Comparison of ENCODE assay signal across 16 cellular contexts in the genomic region with DNA sequence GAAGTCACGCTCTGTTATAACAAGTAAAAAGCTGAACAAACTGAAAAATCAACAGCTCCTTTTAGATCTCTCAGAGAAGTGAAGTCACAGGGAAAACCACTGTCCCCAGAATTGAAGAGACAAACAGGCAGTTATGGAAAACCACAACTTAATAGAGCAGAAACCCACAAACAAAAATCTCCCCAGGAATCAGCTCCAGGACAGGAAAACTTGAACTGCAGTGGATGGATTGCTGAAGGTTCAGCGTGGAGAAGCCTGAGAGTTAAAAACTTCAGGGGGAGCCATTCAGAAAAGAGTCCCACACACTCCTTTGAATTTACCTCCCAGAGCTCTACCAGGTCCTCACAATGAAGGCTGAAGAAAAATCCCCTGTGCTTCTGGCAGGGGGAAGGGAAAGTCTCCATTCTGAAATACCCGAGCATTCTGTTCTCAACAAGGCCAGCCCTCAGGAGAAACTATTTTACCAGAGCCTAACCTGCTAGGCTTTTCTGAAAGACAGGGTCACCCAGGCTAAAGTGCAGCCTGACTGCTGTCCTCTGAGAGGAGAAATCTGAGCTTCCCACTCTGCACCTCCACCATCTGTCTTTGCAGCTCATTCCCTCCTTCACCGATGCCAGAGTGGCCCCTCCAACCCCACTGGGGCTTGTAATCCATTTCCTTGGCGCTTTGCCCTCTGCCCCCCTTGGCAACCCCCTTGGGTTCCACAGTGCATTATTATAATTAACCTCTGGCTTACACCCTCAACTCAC.
DNase-seq lines count a peak whose midpoint lies in the region; ATAC-seq and TF ChIP-seq lines count a peak whose summit lies in the region.
"Had no signal": no experiment of that assay in that cellular context is flagged by ENCODE, and none has a peak within 500 bp of the region (broad histone marks: within the 10 kb centered on the region; RNA-seq: fewer than 3 reads in every experiment).

No MANE protein-coding gene starts in this region.

- peak overlapping the region in 2 of 3 donors; percentile 3 to 4 for H3K27ac ChIP-seq in right lobe of liver
- H3K27ac ChIP-seq in OCI-LY7 (ENCODE audit: low read depth, low read length, poor library complexity, severe bottlenecking): no peak overlapping the region
- H3K27ac ChIP-seq in psoas muscle: no peak overlapping the region
- H3K27ac ChIP-seq: KMS-11, upper lobe of right lung had no signal

- CTCF ChIA-PET in WTC11 (lab: Charles Lee): interaction anchor here (1.3 kb wide), 1 partner anchor 151 kb away, joined by 3 read pairs; no protein-coding TSS in a partner anchor
- CTCF ChIA-PET in OCI-LY7 (lab: Charles Lee; ENCODE audit: unreplicated experiment): no interaction called here

- intact Hi-C loops in right lobe of liver (cut with DNase I) (no loop called here), OCI-LY7 (cut with micrococcal nuclease; ENCODE audit: unreplicated experiment) (no loop called here), psoas muscle (cut with DNase I) (no loop called here)

- no peaks in the 10 kb centered on the region for H3K79me2 ChIP-seq in OCI-LY7 (ENCODE audit: insufficient read depth, low read depth, low read length)

- 54% methylated on average over 5 of the region's 5 CpGs for WGBS in right lobe of liver (ENCODE audit: insufficient coverage, low coverage, low lambda C conversion rate, missing lambda C conversion rate)
- WGBS in psoas muscle, 3 donors: 40 to 63% (median 48%) methylated on average over 5 of the region's 5 CpGs

- no peaks in the 10 kb centered on the region for H3K36me3 Mint-ChIP-seq in WTC11

- H3K27me3 ChIP-seq in right lobe of liver: no peaks in the 10 kb centered on the region
- H3K27me3 ChIP-seq in psoas muscle (ENCODE audit: insufficient read depth in 3 of 3, low read length in 2 of 3): peaks cover 0 to 4% (median 0%) of the 10 kb centered on the region in 3 donors
- H3K27me3 ChIP-seq: upper lobe of right lung had no signal

- DNase-seq in DMS79 treated with DMSO at 0.1 percent for 48 hours (lab: John Stamatoyannopoulos, UW) (peak; percentile 82), NCI-H1092 (lab: John Stamatoyannopoulos, UW) (peak; percentile 79), WTC11 (ENCODE audit: low spot score) (no peak), right lobe of liver (no peak), middle frontal gyrus (ENCODE audit: extremely low spot score, low spot score) (no peak), OCI-LY7 (ENCODE audit: low spot score) (no peak), psoas muscle (no peak)
- DNase-seq: central memory CD4-positive, alpha-beta T cell; kidney; NCI-H1930; stimulated activated CD4-positive, alpha-beta T cell treated with anti-CD3 and anti-CD28 coated beads, Interleukin-4, amount 100 ng/mL, for 1 hour; upper lobe of right lung had no signal

- H3K9me3 Mint-ChIP-seq in WTC11: peaks cover 10% of the 10 kb centered on the region

- H3K9me2 ChIP-seq in OCI-LY7 (ENCODE audit: insufficient read depth, low read length): no peaks in the 10 kb centered on the region

- peaks cover 6% of the 10 kb centered on the region for H3K4me1 Mint-ChIP-seq in WTC11

- no TSS peak for BruUV-seq in OCI-LY7 (replicated peaks; lab: Mats Ljungman, UMichigan)

- ATAC-seq in WTC11: no peak; the same call in 1 of the 2 replicates
- ATAC-seq in right lobe of liver: peak in 2 of 4 donors; percentile 27 to 43
- ATAC-seq in HG03139 (IDR thresholded peaks at IDR 0.05; ENCODE audit: unreplicated experiment): no peak
- ATAC-seq in psoas muscle: no peak
- ATAC-seq: SK-N-SH treated with all-trans-retinoic acid at 6 μM for 48 hours, upper lobe of right lung had no signal

- no peak for TF ChIP-seq POLR2A in right lobe of liver (IDR thresholded peaks at IDR 0.05)

- POLR2A ChIA-PET in WTC11 (lab: Charles Lee): interaction anchor here (0.5 to 0.7 kb wide), 2 partner anchors 121 to 804 kb away, joined by 3 to 5 read pairs; no protein-coding TSS in a partner anchor
- POLR2A ChIA-PET in OCI-LY7 (lab: Charles Lee): interaction anchor here (1.7 kb wide), 1 partner anchor 12 kb away, joined by 4 read pairs; no protein-coding TSS in a partner anchor

- H3K9me3 ChIP-seq in right lobe of liver (no peaks in the 10 kb centered on the region), OCI-LY7 (ENCODE audit: low read length) (0 out of 2 replicates have a peak, but pooled peaks cover 4% of the 10 kb centered on the region), psoas muscle (no peaks in the 10 kb centered on the region)
- H3K9me3 ChIP-seq: upper lobe of right lung had no signal

- H3K36me3 ChIP-seq in right lobe of liver (no peaks in the 10 kb centered on the region), OCI-LY7 (ENCODE audit: insufficient read depth, low read length) (no peaks in the 10 kb centered on the region), psoas muscle (ENCODE audit: insufficient read depth in 1 of 2, low read depth in 1 of 2) (no peaks in the 10 kb centered on the region)
- H3K36me3 ChIP-seq: upper lobe of right lung had no signal

- H3K4me1 ChIP-seq in right lobe of liver (peaks cover 0 to 37% (median 11%) of the 10 kb centered on the region in 4 donors), OCI-LY7 (ENCODE audit: insufficient read depth, low read length, poor library complexity, severe bottlenecking) (no peaks in the 10 kb centered on the region), psoas muscle (no peaks in the 10 kb centered on the region)

- H3K4me2 ChIP-seq in OCI-LY7 (ENCODE audit: low read length): no peak overlapping the region
- H3K4me2 ChIP-seq: KMS-11 had no signal

- H4K20me1 ChIP-seq in OCI-LY7 (ENCODE audit: insufficient read depth, low read length): no peaks in the 10 kb centered on the region

- no peak for TF ChIP-seq CTCF in WTC11 (IDR thresholded peaks at IDR 0.05)
- no peak for TF ChIP-seq CTCF in right lobe of liver (IDR thresholded peaks at IDR 0.05)
- TF ChIP-seq CTCF in OCI-LY7 (conservative IDR thresholded peaks at IDR 0.05; ENCODE audit: low read length): no peak
- no peak for TF ChIP-seq CTCF in psoas muscle (IDR thresholded peaks at IDR 0.05)

- H2AFZ ChIP-seq in OCI-LY7 (ENCODE audit: low read length): no peak overlapping the region

- H3K27me3 Mint-ChIP-seq in WTC11 (ENCODE audit: low read depth): no peaks in the 10 kb centered on the region; the same call in 1 of the 2 replicates

- H3K4me3 Mint-ChIP-seq in WTC11: no peak overlapping the region
- H3K4me3 Mint-ChIP-seq: activated naive CD8-positive, alpha-beta T cell had no signal

- H3K4me3 ChIP-seq in right lobe of liver (no peak overlapping the region), OCI-LY7 (ENCODE audit: low read depth, low read length, poor library complexity, severe bottlenecking) (no peak overlapping the region), psoas muscle (no peak overlapping the region)
- H3K4me3 ChIP-seq: upper lobe of right lung had no signal

- H3K27ac Mint-ChIP-seq in WTC11: peak overlapping the region; percentile 24; the same call in 1 of the 2 replicates

TF ChIP-seq in WTC11, 78 proteins besides CTCF, POLR2A, EP300 and RAD21 (continues in another document):
- TF ChIP-seq, protein P1, sequence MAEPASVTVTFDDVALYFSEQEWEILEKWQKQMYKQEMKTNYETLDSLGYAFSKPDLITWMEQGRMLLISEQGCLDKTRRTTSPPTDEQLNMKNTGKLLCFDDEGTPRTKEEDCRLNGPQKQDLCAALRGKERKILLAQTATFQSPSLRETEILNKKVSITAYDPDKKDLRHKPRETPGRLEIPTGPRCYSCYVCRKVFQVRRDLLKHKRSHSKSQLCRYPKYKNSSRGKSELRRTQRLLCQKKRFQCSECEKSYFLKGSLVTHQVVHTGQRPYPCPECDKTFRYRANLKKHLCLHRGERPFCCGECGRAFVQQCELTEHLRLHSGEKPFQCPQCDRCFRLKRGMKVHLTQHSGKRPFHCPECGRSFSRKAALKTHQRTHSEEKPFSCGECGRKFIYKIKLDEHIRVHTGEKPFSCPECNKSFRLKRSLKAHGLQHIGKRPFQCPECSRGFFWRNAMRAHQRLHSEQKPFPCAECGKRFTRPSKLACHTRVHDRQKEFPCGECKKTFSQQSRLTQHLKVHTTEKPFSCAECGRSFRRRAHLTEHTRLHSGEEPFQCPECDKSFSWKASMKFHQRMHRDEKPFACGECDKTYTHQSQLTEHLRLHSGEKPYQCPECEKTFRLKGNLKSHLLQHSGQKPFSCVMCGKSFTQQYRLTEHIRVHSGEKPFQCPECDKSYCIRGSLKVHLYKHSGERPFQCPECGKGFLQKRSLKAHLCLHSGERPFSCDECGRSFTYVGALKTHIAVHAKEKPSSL (CRISPR knock-in tag; conservative IDR thresholded peaks at IDR 0.05): no peak
- no peak for TF ChIP-seq NR1H2 (CRISPR knock-in tag; IDR thresholded peaks at IDR 0.05)
- no peak for TF ChIP-seq ZNF423 (CRISPR knock-in tag; IDR thresholded peaks at IDR 0.05)
- TF ChIP-seq, protein P2, sequence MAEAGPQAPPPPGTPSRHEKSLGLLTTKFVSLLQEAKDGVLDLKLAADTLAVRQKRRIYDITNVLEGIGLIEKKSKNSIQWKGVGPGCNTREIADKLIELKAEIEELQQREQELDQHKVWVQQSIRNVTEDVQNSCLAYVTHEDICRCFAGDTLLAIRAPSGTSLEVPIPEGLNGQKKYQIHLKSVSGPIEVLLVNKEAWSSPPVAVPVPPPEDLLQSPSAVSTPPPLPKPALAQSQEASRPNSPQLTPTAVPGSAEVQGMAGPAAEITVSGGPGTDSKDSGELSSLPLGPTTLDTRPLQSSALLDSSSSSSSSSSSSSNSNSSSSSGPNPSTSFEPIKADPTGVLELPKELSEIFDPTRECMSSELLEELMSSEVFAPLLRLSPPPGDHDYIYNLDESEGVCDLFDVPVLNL (CRISPR knock-in tag; IDR thresholded peaks at IDR 0.05; ENCODE audit: borderline replicate concordance, low read depth): no peak

Comparison
In these comparisons a context has a peak if more than half of its experiments do, and no peak if none do; other contexts are left out.
1. DNase-seq: peak in DMS79 treated with DMSO at 0.1 percent for 48 hours (single experiment) and NCI-H1092 (single experiment); none in WTC11 (single experiment), right lobe of liver (0 of 3), middle frontal gyrus (single experiment), OCI-LY7 (single experiment) and psoas muscle (0 of 2).
2. H3K27ac ChIP-seq: peak in right lobe of liver (2 of 3); none in OCI-LY7 (single experiment) and psoas muscle (single experiment).